12 cellular contexts compared by ENCODE assay signal in the genomic region with DNA sequence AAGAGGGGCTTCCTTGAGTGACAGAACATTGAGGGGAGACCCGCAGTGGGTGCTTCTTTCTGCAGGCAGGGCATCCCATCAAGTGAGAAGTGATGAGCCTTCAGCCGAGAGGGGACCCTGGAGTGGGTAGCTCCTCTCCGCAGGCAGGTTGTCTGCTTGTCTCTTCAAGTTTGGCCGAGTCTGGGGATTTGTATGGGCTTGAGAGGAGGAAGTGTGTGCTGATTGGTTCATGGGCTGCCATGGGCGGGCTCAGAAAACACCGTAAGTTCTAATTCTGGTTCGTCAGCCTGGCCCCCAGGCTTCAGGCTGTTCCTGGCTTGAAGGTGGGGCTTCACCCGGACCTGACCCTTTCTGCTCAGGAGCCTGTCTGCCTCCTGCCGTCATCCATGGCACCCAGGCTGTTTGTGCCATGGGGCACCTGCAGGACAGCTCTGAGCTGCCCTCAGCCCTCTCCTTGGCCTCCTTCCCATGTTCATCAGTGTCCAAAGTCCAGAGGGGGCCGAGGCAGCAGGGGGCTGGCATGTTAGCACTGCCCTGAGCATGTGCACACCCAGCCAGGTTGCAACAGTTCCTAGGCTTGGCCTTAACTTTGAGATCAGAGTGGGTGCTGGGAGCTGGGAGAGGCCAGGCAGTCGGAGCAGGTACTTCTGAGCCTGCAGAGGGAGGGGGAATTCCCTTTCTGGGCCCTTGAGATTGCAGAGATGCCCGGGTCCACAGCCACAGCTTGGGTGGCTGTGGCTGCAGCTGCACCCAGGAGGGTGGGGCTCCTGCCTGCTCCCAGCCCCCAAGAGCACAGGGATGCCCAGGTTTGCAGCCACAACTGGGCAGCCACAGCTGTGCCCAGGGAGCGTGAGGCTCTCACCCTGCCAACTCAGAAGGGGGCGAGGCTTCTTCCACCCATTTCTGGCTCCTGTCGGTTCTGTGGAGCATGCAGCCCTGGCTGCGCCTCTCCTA. TPM values are rescaled to one million over a fixed set of nuclear protein-coding genes. Genes with fewer than 3 reads are reported as not detected.
DNase-seq lines count a peak whose midpoint lies in the region; ATAC-seq and TF ChIP-seq lines count a peak whose summit lies in the region.
"Had no signal": no experiment of that assay in that cellular context is flagged by ENCODE, and none has a peak within 500 bp of the region (broad histone marks: within the 10 kb centered on the region; RNA-seq: fewer than 3 reads in every experiment).

No MANE protein-coding gene starts in this region.

- H3K4me3 Mint-ChIP-seq in natural killer cell treated with Interleukin-12 subunit alpha and Interleukin-12 subunit beta and Interleukin-15 and Interleukin-18, amount 100 ng/mL, for 72 hours = no peak overlapping the region
- no peak overlapping the region for H3K4me3 Mint-ChIP-seq in natural killer cell

- no peak for DNase-seq in natural killer cell treated with Interleukin-12 subunit alpha and Interleukin-12 subunit beta and Interleukin-15 and Interleukin-18, amount 100 ng/mL, for 72 hours (ENCODE audit: low spot score)
- DNase-seq in natural killer cell = no peak
- DNase-seq in glomerular visceral epithelial cell (ENCODE audit: extremely low spot score) = peak; percentile 28
- DNase-seq in aorta = no peak
- DNase-seq in NCI-H2107 treated with DMSO at 0.1 percent for 48 hours (lab: John Stamatoyannopoulos, UW; ENCODE audit: unreplicated experiment) = no peak
- no peak for DNase-seq in GM13977 (ENCODE audit: low spot score)
- DNase-seq in NCI-H2196 treated with DMSO at 0.1 percent for 48 hours (lab: John Stamatoyannopoulos, UW; ENCODE audit: unreplicated experiment) = no peak
- DNase-seq: activated CD8-positive, alpha-beta memory T cell treated with anti-CD3 and anti-CD28 coated beads, Interleukin-2, amount 50 U/mL, for 48 hours; Kasumi-1; SHP77; stomach had no signal

- in situ Hi-C loops in GM13977 (cut with MboI; ENCODE audit: low pct_unique_long_range_greater_than_20kb, low sequenced_read_pairs, unreplicated experiment) = loop anchor here (25.0 kb wide), 1 partner anchor 581 kb away; no protein-coding TSS in a partner anchor

- H3K27me3 Mint-ChIP-seq in natural killer cell treated with Interleukin-12 subunit alpha and Interleukin-12 subunit beta and Interleukin-15 and Interleukin-18, amount 100 ng/mL, for 72 hours = no peaks in the 10 kb centered on the region
- H3K27me3 Mint-ChIP-seq in natural killer cell (ENCODE audit: low read depth in 2 of 2) = no peaks in the 10 kb centered on the region

- no peak overlapping the region for H3K27ac Mint-ChIP-seq in natural killer cell treated with Interleukin-12 subunit alpha and Interleukin-12 subunit beta and Interleukin-15 and Interleukin-18, amount 100 ng/mL, for 72 hours
- no peak overlapping the region for H3K27ac Mint-ChIP-seq in natural killer cell

- H3K27me3 ChIP-seq in aorta (ENCODE audit: control insufficient read depth in 1 of 2, insufficient read depth in 2 of 2, low read length in 1 of 2) = no peaks in the 10 kb centered on the region
- H3K27me3 ChIP-seq: stomach had no signal

- peaks cover 16% of the 10 kb centered on the region for H3K36me3 Mint-ChIP-seq in natural killer cell treated with Interleukin-12 subunit alpha and Interleukin-12 subunit beta and Interleukin-15 and Interleukin-18, amount 100 ng/mL, for 72 hours
- H3K36me3 Mint-ChIP-seq in natural killer cell = peaks cover 24% of the 10 kb centered on the region

- peak; percentile 20 to 33 for ATAC-seq in natural killer cell treated with Interleukin-12 subunit alpha and Interleukin-12 subunit beta and Interleukin-15 and Interleukin-18, amount 100 ng/mL, for 72 hours
- ATAC-seq in natural killer cell (no peak), HG03039 (IDR thresholded peaks at IDR 0.05; ENCODE audit: unreplicated experiment) (peak; percentile 81), aorta (ENCODE audit: low FRiP score) (peak; percentile 20)

- H3K4me1 ChIP-seq in aorta (ENCODE audit: control insufficient read depth in 1 of 2, insufficient read depth in 2 of 2, low read length in 2 of 2) = no peaks in the 10 kb centered on the region

- TF ChIP-seq CTCF in natural killer cell (IDR thresholded peaks at IDR 0.05) (no peak), GM13977 (IDR thresholded peaks at IDR 0.05; ENCODE audit: extremely low read depth, insufficient read depth, missing control alignments) (no peak)

- 79 to 85% methylated on average over 16 of the region's 16 CpGs for WGBS in aorta, 2 donors

- intact Hi-C loops in natural killer cell (cut with micrococcal nuclease) = no loop called here
- intact Hi-C loops in aorta (cut with DNase I) = no loop called here

- peaks cover 0 to 2% of the 10 kb centered on the region in 2 donors for H3K4me1 Mint-ChIP-seq in natural killer cell treated with Interleukin-12 subunit alpha and Interleukin-12 subunit beta and Interleukin-15 and Interleukin-18, amount 100 ng/mL, for 72 hours (ENCODE audit: low read depth in 2 of 2)
- H3K4me1 Mint-ChIP-seq in natural killer cell = no peaks in the 10 kb centered on the region

- H3K9me3 ChIP-seq in aorta (ENCODE audit: control insufficient read depth, low read length) = no peaks in the 10 kb centered on the region
- H3K9me3 ChIP-seq: stomach had no signal

- H3K36me3 ChIP-seq in aorta (ENCODE audit: control insufficient read depth in 1 of 2, insufficient read depth in 2 of 2, low read length in 1 of 2) = peaks cover 1 to 3% of the 10 kb centered on the region in 2 donors

- no peak overlapping the region for H3K27ac ChIP-seq in aorta (ENCODE audit: low read depth in 1 of 2, low read length in 2 of 2)
- H3K27ac ChIP-seq: stomach had no signal

- no peak overlapping the region for H3K4me3 ChIP-seq in aorta (ENCODE audit: low read length in 2 of 2)
- H3K4me3 ChIP-seq: stomach had no signal

- no peaks in the 10 kb centered on the region for H3K9me3 Mint-ChIP-seq in natural killer cell treated with Interleukin-12 subunit alpha and Interleukin-12 subunit beta and Interleukin-15 and Interleukin-18, amount 100 ng/mL, for 72 hours
- H3K9me3 Mint-ChIP-seq in natural killer cell = no peaks in the 10 kb centered on the region

RNA-seq across cellular contexts. Expression of a gene that starts 13.5 kb away (rescaled TPM):
- 10 to 100 TPM; 29.2 to 73.8 TPM for total RNA-seq in natural killer cell treated with Interleukin-12 subunit alpha and Interleukin-12 subunit beta and Interleukin-15 and Interleukin-18, amount 100 ng/mL, for 72 hours
- total RNA-seq in natural killer cell (10 to 100 TPM in 2 of 3 donors, 1 to 10 TPM in 1; 8.8 to 14.3 (median 12.0) TPM), aorta (10 to 100 TPM in 1 of 2 donors, 1 to 10 TPM in 1; 4.5 to 10.9 TPM)
- 10 to 100 TPM in 1 of 2 donors, 1 to 10 TPM in 1; 5.4 to 21.0 TPM for polyA plus RNA-seq in aorta

RNA-seq across cellular contexts. Expression of a gene that starts 13.8 kb away (rescaled TPM):
- total RNA-seq in natural killer cell treated with Interleukin-12 subunit alpha and Interleukin-12 subunit beta and Interleukin-15 and Interleukin-18, amount 100 ng/mL, for 72 hours = 10 to 100 TPM; 13.7 to 25.9 TPM
- total RNA-seq in natural killer cell (10 to 100 TPM; 11.6 to 17.1 (median 15.5) TPM), aorta (10 to 100 TPM; 12.8 to 18.1 TPM)
- polyA plus RNA-seq in aorta = 1 to 10 TPM; 4.2 to 5.5 TPM

Comparison
In these comparisons a context has a peak if more than half of its experiments do, and no peak if none do; other contexts are left out.
1. ATAC-seq: peak in natural killer cell treated with Interleukin-12 subunit alpha and Interleukin-12 subunit beta and Interleukin-15 and Interleukin-18, amount 100 ng/mL, for 72 hours (2 of 2), HG03039 (single experiment) and aorta (single experiment); none in natural killer cell (0 of 3).